In genomic region chr14:45181329-45181728, GRCh38 we compare ENCODE assay signal across 22 cellular contexts.
"Had no signal": no experiment of that assay in that cellular context is flagged by ENCODE, and none has a peak within 500 bp of the region (broad histone marks: within the 10 kb centered on the region; RNA-seq: fewer than 3 reads in every experiment).

No MANE protein-coding gene starts in this region.

- H3K36me3 ChIP-seq: colonic mucosa, gastrocnemius medialis, stomach, upper lobe of right lung had no signal

- H3K27me3 ChIP-seq: colonic mucosa, gastrocnemius medialis, stomach, testis, upper lobe of right lung had no signal

- H3K27me3 Mint-ChIP-seq: activated naive CD8-positive, alpha-beta T cell treated with anti-CD3 and anti-CD28 coated beads, Interleukin-2, amount 50 U/mL, for 24 hours; activated T-helper 17 cell treated with anti-CD3 and anti-CD28 coated beads, Interleukin-2, amount 50 U/mL, for 72 hours; T-cell had no signal

- H3K9me3 Mint-ChIP-seq: activated naive CD4-positive, alpha-beta T cell treated with anti-CD3 and anti-CD28 coated beads for 36 hours; activated naive CD8-positive, alpha-beta T cell treated with anti-CD3 and anti-CD28 coated beads, Interleukin-2, amount 50 U/mL, for 24 hours; activated T-helper 17 cell treated with anti-CD3 and anti-CD28 coated beads, Interleukin-2, amount 50 U/mL, for 72 hours; T-cell had no signal

- H3K4me1 Mint-ChIP-seq: activated naive CD8-positive, alpha-beta T cell treated with anti-CD3 and anti-CD28 coated beads, Interleukin-2, amount 50 U/mL, for 24 hours; activated T-helper 17 cell treated with anti-CD3 and anti-CD28 coated beads, Interleukin-2, amount 50 U/mL, for 72 hours; T-cell had no signal

- H3K4me3 Mint-ChIP-seq: activated naive CD4-positive, alpha-beta T cell treated with anti-CD3 and anti-CD28 coated beads for 36 hours; activated naive CD8-positive, alpha-beta T cell treated with anti-CD3 and anti-CD28 coated beads, Interleukin-2, amount 50 U/mL, for 24 hours; activated T-helper 17 cell treated with anti-CD3 and anti-CD28 coated beads, Interleukin-2, amount 50 U/mL, for 72 hours; T-cell had no signal

- H3K4me1 ChIP-seq: colonic mucosa, gastrocnemius medialis, stomach, testis, upper lobe of right lung had no signal

- H3K27ac Mint-ChIP-seq: activated naive CD4-positive, alpha-beta T cell treated with anti-CD3 and anti-CD28 coated beads for 36 hours; activated naive CD8-positive, alpha-beta T cell treated with anti-CD3 and anti-CD28 coated beads, Interleukin-2, amount 50 U/mL, for 24 hours; activated T-helper 17 cell treated with anti-CD3 and anti-CD28 coated beads, Interleukin-2, amount 50 U/mL, for 72 hours; T-cell had no signal

- DNase-seq: activated CD4-positive, alpha-beta T cell treated with anti-CD3 and anti-CD28 coated beads for 1 hour; activated CD4-positive, alpha-beta T cell treated with anti-CD3 and anti-CD28 coated beads, Interleukin-2, amount 50 U/mL, for 48 hours; activated naive CD4-positive, alpha-beta T cell treated with anti-CD3 and anti-CD28 coated beads for 36 hours; activated naive CD8-positive, alpha-beta T cell treated with anti-CD3 and anti-CD28 coated beads, Interleukin-2, amount 50 U/mL, for 24 hours; aorta; caudate nucleus; colonic mucosa; effector CD4-positive, alpha-beta T cell; gastrocnemius medialis; islet precursor cell; midbrain; retina; stimulated activated CD4-positive, alpha-beta T cell treated with anti-CD3 and anti-CD28 coated beads, Interleukin-12 subunit alpha, Interleukin-12 subunit beta, amount 100 ng/mL, for 4 hours; stimulated activated CD4-positive, alpha-beta T cell treated with anti-CD3 and anti-CD28 coated beads, Interleukin-2, amount 100 ng/mL, for 24 hours; stomach; T-cell; T-helper 9 cell; testis; upper lobe of right lung had no signal

- H3K27ac ChIP-seq: colonic mucosa, epithelial cell of prostate, gastrocnemius medialis, stomach, testis, upper lobe of right lung had no signal

- H3K9me3 ChIP-seq: colonic mucosa, gastrocnemius medialis, stomach, testis, upper lobe of right lung had no signal

- H3K4me3 ChIP-seq: colonic mucosa, gastrocnemius medialis, lung, stomach, testis, upper lobe of right lung had no signal
